8 cellular contexts compared by ENCODE assay signal in genomic region chr1:161045749-161046573, GRCh38.
DNase-seq lines count a peak whose midpoint lies in the region; ATAC-seq lines count a peak whose summit lies in the region.

Gene USF1, minus strand, starts transcription at chr1:161045977. Its CDS starts 2,702 bp downstream, at chr1:161043275.

- peak within 1 kb of the TSS; percentile 96 for H3K27ac Mint-ChIP-seq in central memory CD8-positive, alpha-beta T cell (ENCODE audit: low read depth)

- H3K9me3 Mint-ChIP-seq in central memory CD8-positive, alpha-beta T cell: no peaks in the 10 kb centered on the region

- peak within 1 kb of the TSS; percentile 89 for H3K4me3 Mint-ChIP-seq in central memory CD8-positive, alpha-beta T cell

- H3K27me3 Mint-ChIP-seq in central memory CD8-positive, alpha-beta T cell: no peaks in the 10 kb centered on the region

- peaks cover 48% of the 10 kb centered on the region for H3K36me3 Mint-ChIP-seq in central memory CD8-positive, alpha-beta T cell (ENCODE audit: insufficient read depth)

- peaks cover 61% of the 10 kb centered on the region for H3K4me1 Mint-ChIP-seq in central memory CD8-positive, alpha-beta T cell

- ATAC-seq in GM19025 (IDR thresholded peaks at IDR 0.05; ENCODE audit: low read depth, unreplicated experiment): peak; percentile 63
- ATAC-seq in HG03342 (IDR thresholded peaks at IDR 0.05; ENCODE audit: unreplicated experiment): peak; percentile 49
- ATAC-seq in central memory CD8-positive, alpha-beta T cell (replicated peaks; ENCODE audit: extremely low read depth, poor library complexity, severe bottlenecking): peak; percentile 84

- DNase-seq in AG08396 (ENCODE audit: low spot score): peak; percentile 97
- peak; percentile 95 for DNase-seq in NCI-H446 (lab: John Stamatoyannopoulos, UW)
- peak; percentile 83 for DNase-seq in activated CD4-positive, CD25-positive, alpha-beta regulatory T cell treated with anti-CD3 and anti-CD28 coated beads, Interleukin-2, amount 50 U/mL, for 16 hours (ENCODE audit: low read depth, low spot score)
- peak; percentile 93 for DNase-seq in central memory CD8-positive, alpha-beta T cell (ENCODE audit: low spot score in 2 of 2)
- peak; percentile 98 for DNase-seq in islet precursor cell
- peak; percentile 86 to 90 (median 87) for DNase-seq in stimulated activated CD4-positive, alpha-beta T cell treated with anti-CD3 and anti-CD28 coated beads, Interleukin-12 subunit alpha, Interleukin-12 subunit beta, amount 100 ng/mL, for 48 hours (ENCODE audit: low read depth in 2 of 3, low spot score in 1 of 3)

Comparison
In these comparisons a context has a peak if more than half of its experiments do, and no peak if none do; other contexts are left out.
1. Peak in every context shown above with its lines: DNase-seq and ATAC-seq.